Comparison of ENCODE assay signal across 10 cellular contexts in genomic region chr17:78977992-78978973, GRCh38. TPM values are rescaled to one million over a fixed set of nuclear protein-coding genes. Genes with fewer than 3 reads are reported as not detected.
DNase-seq lines count a peak whose midpoint lies in the region; ATAC-seq, FAIRE-seq and TF ChIP-seq lines count a peak whose summit lies in the region.
"Had no signal": no experiment of that assay in that cellular context is flagged by ENCODE, and none has a peak within 500 bp of the region (broad histone marks: within the 10 kb centered on the region; RNA-seq: fewer than 3 reads in every experiment).

No MANE protein-coding gene starts in this region.

- peaks cover 42% of the 10 kb centered on the region for H3K79me2 ChIP-seq in DND-41 (ENCODE audit: insufficient read depth, low read length)
- H3K79me2 ChIP-seq in neural progenitor cell (ENCODE audit: low read depth): peaks cover 13% of the 10 kb centered on the region

- peaks cover 3% of the 10 kb centered on the region for H3K27me3 Mint-ChIP-seq in neural progenitor cell (ENCODE audit: insufficient read depth, low read depth)

- FAIRE-seq in GM19239 (lab: Jason Lieb, UNC): no peak
- FAIRE-seq: HTR-8/SVneo had no signal

- H3K27ac ChIP-seq in DND-41 (ENCODE audit: low read length) (peak overlapping the region; percentile 12; the same call in 1 of the 2 replicates), neural progenitor cell (no peak overlapping the region)

- H3K9me3 ChIP-seq in DND-41 (ENCODE audit: insufficient read depth, low read length, severe bottlenecking) (no peaks in the 10 kb centered on the region), NT2/D1 (ENCODE audit: insufficient read depth, low read length) (no peaks in the 10 kb centered on the region), endocrine pancreas (ENCODE audit: control insufficient read depth, low read length) (no peaks in the 10 kb centered on the region), neural progenitor cell (ENCODE audit: low read depth) (no peaks in the 10 kb centered on the region)

- peaks cover 13% of the 10 kb centered on the region for H4K20me1 ChIP-seq in DND-41 (ENCODE audit: insufficient read depth, low read length)
- H4K20me1 ChIP-seq in neural progenitor cell (ENCODE audit: low read depth): no peaks in the 10 kb centered on the region

- H3K9me3 Mint-ChIP-seq in neural progenitor cell: no peaks in the 10 kb centered on the region

- peaks cover 23% of the 10 kb centered on the region for H3F3A ChIP-seq in neural progenitor cell (ENCODE audit: low read depth)

- no peaks in the 10 kb centered on the region for H3K36me3 Mint-ChIP-seq in neural progenitor cell

- peak overlapping the region; percentile 34 to 68; a peak in 3 of 4 replicates for H3K4me3 ChIP-seq in DND-41 (ENCODE audit: low read depth in 1 of 2, low read length in 2 of 2)
- no peak overlapping the region for H3K4me3 ChIP-seq in NT2/D1 (ENCODE audit: insufficient read length, low read depth)
- H3K4me3 ChIP-seq in endocrine pancreas (ENCODE audit: control insufficient read depth, insufficient read depth, low read length): no peak overlapping the region
- H3K4me3 ChIP-seq in neural progenitor cell: no peak overlapping the region

- H2AFZ ChIP-seq in DND-41 (ENCODE audit: low read depth, low read length): no peak overlapping the region
- no peak overlapping the region for H2AFZ ChIP-seq in neural progenitor cell (replicated peaks)

- H3K4me2 ChIP-seq in DND-41 (ENCODE audit: insufficient read depth, low read length) (peak overlapping the region; percentile 96), neural progenitor cell (peak overlapping the region; percentile 13)

- no peak overlapping the region for H3K27ac Mint-ChIP-seq in neural progenitor cell

- TF ChIP-seq CTCF in DND-41 (IDR thresholded peaks at IDR 0.05; ENCODE audit: borderline replicate concordance, extremely low read depth, low read length, poor library complexity, severe bottlenecking) (peak; percentile 24), neural progenitor cell (IDR thresholded peaks at IDR 0.05) (no peak), omental fat pad (IDR thresholded peaks at IDR 0.05) (no peak)

- H3K4me3 Mint-ChIP-seq in neural progenitor cell: no peak overlapping the region

- ATAC-seq in DND-41 (ENCODE audit: insufficient read depth, low read depth) (no peak), HG03097 (IDR thresholded peaks at IDR 0.05; ENCODE audit: low FRiP score, unreplicated experiment) (no peak), omental fat pad (ENCODE audit: low FRiP score) (no peak)

- H3K4me1 ChIP-seq in DND-41 (ENCODE audit: insufficient read depth, low read length) (peaks cover 37% of the 10 kb centered on the region), NT2/D1 (ENCODE audit: insufficient read depth, insufficient read length) (peaks cover 50% of the 10 kb centered on the region), endocrine pancreas (ENCODE audit: control insufficient read depth, insufficient read depth, low read length) (no peaks in the 10 kb centered on the region), neural progenitor cell (peaks cover 26% of the 10 kb centered on the region)

- peak overlapping the region; percentile 55 for H3K9ac ChIP-seq in DND-41 (ENCODE audit: low read depth, low read length)
- H3K9ac ChIP-seq in NT2/D1 (ENCODE audit: insufficient read length, low read depth): peak overlapping the region; percentile 39
- H3K9ac ChIP-seq in endocrine pancreas (ENCODE audit: control insufficient read depth, insufficient read depth, low read length): peak overlapping the region; percentile 22
- H3K9ac ChIP-seq in neural progenitor cell: no peak overlapping the region

- peaks cover 30% of the 10 kb centered on the region for H3K4me1 Mint-ChIP-seq in neural progenitor cell

- H3K36me3 ChIP-seq in DND-41 (ENCODE audit: insufficient read depth, low read length): peaks cover 41% of the 10 kb centered on the region
- H3K36me3 ChIP-seq in NT2/D1 (ENCODE audit: insufficient read depth, insufficient read length, low read length): peaks cover 12% of the 10 kb centered on the region
- no peaks in the 10 kb centered on the region for H3K36me3 ChIP-seq in endocrine pancreas (ENCODE audit: control insufficient read depth, insufficient read depth, low read length)
- no peaks in the 10 kb centered on the region for H3K36me3 ChIP-seq in neural progenitor cell

- DNase-seq in DND-41 (no peak), NT2/D1 (ENCODE audit: low read depth, low spot score) (no peak), neural progenitor cell (ENCODE audit: low spot score) (no peak), GM19239 (ENCODE audit: insufficient read length, low spot score) (no peak), RKO (ENCODE audit: low spot score) (no peak), omental fat pad (ENCODE audit: low spot score) (no peak)
- DNase-seq: occipital lobe had no signal

- H3K27me3 ChIP-seq in DND-41 (ENCODE audit: insufficient read depth, low read length, poor library complexity): no peaks in the 10 kb centered on the region
- no peaks in the 10 kb centered on the region for H3K27me3 ChIP-seq in NT2/D1 (ENCODE audit: insufficient read depth, insufficient read length)
- H3K27me3 ChIP-seq in endocrine pancreas (ENCODE audit: control insufficient read depth, insufficient read depth, low read length): no peaks in the 10 kb centered on the region
- no peaks in the 10 kb centered on the region for H3K27me3 ChIP-seq in neural progenitor cell

RNA-seq across cellular contexts. Expression of gene LGALS3BP, which starts 1.4 kb away (rescaled TPM):
- total RNA-seq in neural progenitor cell (ENCODE audit: low replicate concordance): 17.5 and 64.3 TPM in 2 replicates
- total RNA-seq in omental fat pad: 100 to 1,000 TPM; 325 to 516 (median 441) TPM

RNA-seq across cellular contexts. Expression of gene CANT1, which starts 31.3 kb away (rescaled TPM):
- 24.3 and 61.3 TPM in 2 replicates for total RNA-seq in neural progenitor cell (ENCODE audit: low replicate concordance)
- 10 to 100 TPM; 24.0 to 34.8 (median 30.3) TPM for total RNA-seq in omental fat pad

RNA-seq across cellular contexts. Expression of gene C1QTNF1, which starts 45.7 kb away (rescaled TPM):
- 1.4 and 2.6 TPM in 2 replicates for total RNA-seq in neural progenitor cell (ENCODE audit: low replicate concordance)
- 100 to 1,000 TPM; 110 to 438 (median 388) TPM for total RNA-seq in omental fat pad

RNA-seq across cellular contexts. Expression of gene TIMP2, which starts 53.1 kb away (rescaled TPM):
- 19.8 and 22.3 TPM in 2 replicates for total RNA-seq in neural progenitor cell (ENCODE audit: low replicate concordance)
- 100 to 1,000 TPM; 139 to 161 (median 150) TPM for total RNA-seq in omental fat pad

Comparison
In these comparisons a context has a peak if more than half of its experiments do, and no peak if none do; other contexts are left out.
1. H3K4me3 ChIP-seq: peak in DND-41 (2 of 2); none in NT2/D1 (single experiment), endocrine pancreas (single experiment) and neural progenitor cell (single experiment).
2. RNA of gene C1QTNF1, which starts 45.7 kb away (total RNA-seq): 110 to 438 TPM in omental fat pad; 1.4 to 2.6 TPM in neural progenitor cell; every median in the first group is over 10 times any median in the second.